In the genomic region with DNA sequence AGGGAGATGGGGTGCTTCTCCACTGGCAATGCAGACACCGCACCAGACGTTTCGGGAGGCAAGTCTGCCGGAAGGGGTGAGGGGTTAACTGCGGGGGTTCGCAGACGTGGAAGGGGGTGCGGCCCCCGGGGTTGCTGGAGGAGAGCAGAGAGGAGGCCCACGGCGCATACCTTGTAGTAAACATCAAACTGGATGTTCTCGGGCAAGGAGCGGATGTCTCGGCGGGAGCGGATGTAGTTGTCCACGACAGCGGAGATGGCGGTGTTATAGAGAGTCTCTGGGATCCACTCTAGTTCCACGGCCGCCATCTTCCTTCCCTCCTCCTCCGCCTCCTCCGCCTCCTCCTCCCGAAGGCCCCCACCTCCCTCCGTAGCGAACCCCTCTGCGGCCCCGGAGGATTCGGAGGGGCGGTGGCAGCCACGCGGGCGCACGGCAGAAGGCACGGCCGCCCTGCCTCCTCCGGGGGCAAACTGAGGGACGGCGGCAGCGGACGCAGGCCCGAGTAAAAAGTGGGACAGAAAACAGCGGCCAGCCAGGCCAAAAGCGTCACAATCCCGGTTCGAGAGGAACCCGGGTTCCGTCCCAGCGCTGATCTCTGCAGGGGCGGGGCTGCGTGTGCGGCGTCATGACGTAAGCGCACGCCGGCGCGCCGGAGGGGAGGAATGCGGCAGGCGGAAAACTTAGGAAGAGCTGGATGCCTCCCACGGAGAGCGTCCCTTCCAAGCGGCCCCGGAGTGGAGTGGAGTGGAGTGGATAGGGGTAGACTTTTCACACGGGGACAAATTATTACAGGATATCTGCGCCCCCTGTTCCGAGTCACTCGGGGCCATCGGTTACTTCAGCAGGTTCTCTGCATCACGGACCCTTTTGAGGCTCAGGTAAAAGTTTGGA, we compare ENCODE assay signal across 8 cellular contexts. TPM values are rescaled to one million over a fixed set of nuclear protein-coding genes. Genes with fewer than 3 reads are reported as not detected.
DNase-seq lines count a peak whose midpoint lies in the region; ATAC-seq, FAIRE-seq and TF ChIP-seq lines count a peak whose summit lies in the region.

A gene with protein sequence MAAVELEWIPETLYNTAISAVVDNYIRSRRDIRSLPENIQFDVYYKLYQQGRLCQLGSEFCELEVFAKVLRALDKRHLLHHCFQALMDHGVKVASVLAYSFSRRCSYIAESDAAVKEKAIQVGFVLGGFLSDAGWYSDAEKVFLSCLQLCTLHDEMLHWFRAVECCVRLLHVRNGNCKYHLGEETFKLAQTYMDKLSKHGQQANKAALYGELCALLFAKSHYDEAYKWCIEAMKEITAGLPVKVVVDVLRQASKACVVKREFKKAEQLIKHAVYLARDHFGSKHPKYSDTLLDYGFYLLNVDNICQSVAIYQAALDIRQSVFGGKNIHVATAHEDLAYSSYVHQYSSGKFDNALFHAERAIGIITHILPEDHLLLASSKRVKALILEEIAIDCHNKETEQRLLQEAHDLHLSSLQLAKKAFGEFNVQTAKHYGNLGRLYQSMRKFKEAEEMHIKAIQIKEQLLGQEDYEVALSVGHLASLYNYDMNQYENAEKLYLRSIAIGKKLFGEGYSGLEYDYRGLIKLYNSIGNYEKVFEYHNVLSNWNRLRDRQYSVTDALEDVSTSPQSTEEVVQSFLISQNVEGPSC (minus strand): TSS at position 619 of the 891 bp plus-strand sequence. CDS start 311 bp downstream, at position 308.

- peak within 1 kb of the TSS; percentile 99 for H3K9ac ChIP-seq in SU-DHL-6 (ENCODE audit: low read length)

- 0% methylated on average over 64 to 72 of the region's 72 CpGs for WGBS in pancreas, 2 donors
- WGBS in thyroid gland, 2 donors, result 0 to 1% methylated on average over 36 to 46 of the region's 72 CpGs

- H3K4me2 ChIP-seq in SU-DHL-6 (ENCODE audit: low read depth, low read length, poor library complexity, severe bottlenecking), result peak within 1 kb of the TSS; percentile 96

- no peaks in the 10 kb centered on the region for H3K36me3 ChIP-seq in SU-DHL-6 (ENCODE audit: low read length)
- no peaks in the 10 kb centered on the region for H3K36me3 ChIP-seq in pancreas
- no peaks in the 10 kb centered on the region for H3K36me3 ChIP-seq in thyroid gland

- H2AFZ ChIP-seq in SU-DHL-6 (ENCODE audit: low read depth, low read length, severe bottlenecking), result peak within 1 kb of the TSS; percentile 99

- peak within 1 kb of the TSS; percentile 96 for H3K27ac Mint-ChIP-seq in activated naive CD8-positive, alpha-beta T cell treated with anti-CD3 and anti-CD28 coated beads, Interleukin-2, amount 10 ng/mL, durations not matched to agents 7 days and 5 days

- POLR2A ChIA-PET in GM10248 (lab: Yijun Ruan, JAX), result interaction anchor here (0.5 kb wide), 1 partner anchor 310 kb away, joined by 3 read pairs; no protein-coding TSS in a partner anchor
- POLR2A ChIA-PET in activated naive CD8-positive, alpha-beta T cell treated with anti-CD3 and anti-CD28 coated beads, Interleukin-2, amount 10 ng/mL, durations not matched to agents 7 days and 5 days (lab: Charles Lee), result interaction anchor here (0.6 to 1.7 kb wide), 2 partner anchors 74 to 152 kb away, joined by 3 to 7 read pairs; a partner anchor contains a TSS

- TF ChIP-seq POLR2A in thyroid gland (IDR thresholded peaks at IDR 0.05), result peak; percentile 3 to 94

- no peaks in the 10 kb centered on the region for H3K27me3 Mint-ChIP-seq in activated naive CD8-positive, alpha-beta T cell treated with anti-CD3 and anti-CD28 coated beads, Interleukin-2, amount 10 ng/mL, durations not matched to agents 7 days and 5 days

- peaks cover 6 to 36% (median 13%) of the 10 kb centered on the region in 3 donors for H3K4me1 ChIP-seq in pancreas
- peaks cover 18 to 24% of the 10 kb centered on the region in 2 donors for H3K4me1 ChIP-seq in thyroid gland

- H3F3A ChIP-seq in SU-DHL-6 (ENCODE audit: insufficient read depth), result no peaks in the 10 kb centered on the region; the same call in 1 of the 2 replicates

- H3K79me2 ChIP-seq in SU-DHL-6 (ENCODE audit: insufficient read depth, low read length), result peaks cover 60% of the 10 kb centered on the region

- FAIRE-seq in pancreas (lab: Jason Lieb, UNC), result no peak

- H3K9me3 Mint-ChIP-seq in activated naive CD8-positive, alpha-beta T cell treated with anti-CD3 and anti-CD28 coated beads, Interleukin-2, amount 10 ng/mL, durations not matched to agents 7 days and 5 days, result no peaks in the 10 kb centered on the region

- H3K36me3 Mint-ChIP-seq in activated naive CD8-positive, alpha-beta T cell treated with anti-CD3 and anti-CD28 coated beads, Interleukin-2, amount 10 ng/mL, durations not matched to agents 7 days and 5 days, result peaks cover 8% of the 10 kb centered on the region

- H3K9me3 ChIP-seq in SU-DHL-6 (ENCODE audit: insufficient read depth, low read length) (no peaks in the 10 kb centered on the region), pancreas (no peaks in the 10 kb centered on the region), thyroid gland (no peaks in the 10 kb centered on the region)

- H3K4me1 Mint-ChIP-seq in activated naive CD8-positive, alpha-beta T cell treated with anti-CD3 and anti-CD28 coated beads, Interleukin-2, amount 10 ng/mL, durations not matched to agents 7 days and 5 days, result peaks cover 30% of the 10 kb centered on the region

- H3K4me3 ChIP-seq in SU-DHL-6 (ENCODE audit: insufficient read depth, low read length, poor library complexity, severe bottlenecking) (peak within 1 kb of the TSS; percentile 98), pancreas (peak within 1 kb of the TSS; percentile 67 to 91 (median 82)), thyroid gland (replicated peaks in 1 of 3) (peak within 1 kb of the TSS; percentile 55 to 99 (median 91))

- no peak for TF ChIP-seq CTCF in GM10248 (IDR thresholded peaks at IDR 0.05; ENCODE audit: control extremely low read depth, extremely low read depth, low read depth, missing control alignments)
- TF ChIP-seq CTCF in SU-DHL-6 (IDR thresholded peaks at IDR 0.05; ENCODE audit: insufficient read depth, low read length, poor library complexity, severe bottlenecking), result no peak
- no peak for TF ChIP-seq CTCF in pancreas (IDR thresholded peaks at IDR 0.05)
- no peak for TF ChIP-seq CTCF in thyroid gland (IDR thresholded peaks at IDR 0.05)

- H3K9me2 ChIP-seq in SU-DHL-6 (replicated peaks; ENCODE audit: insufficient read depth, low read length), result no peaks in the 10 kb centered on the region

- H3K27ac ChIP-seq in SU-DHL-6 (ENCODE audit: low read depth, low read length) (peak within 1 kb of the TSS; percentile 71), pancreas (peak within 1 kb of the TSS; percentile 96 to 99 (median 98)), thyroid gland (peak within 1 kb of the TSS; percentile 98 to 100 (median 99))

- CTCF ChIA-PET in GM10248 (lab: Yijun Ruan, JAX), result interaction anchor here (1.1 to 1.8 kb wide), 3 partner anchors 15 to 74 kb away, joined by 3 to 4 read pairs (median 4); a partner anchor contains a TSS

- DNase-seq in GM10248 (ENCODE audit: extremely low spot score) (peak; percentile 84), NCI-H1048 (lab: John Stamatoyannopoulos, UW) (peak; percentile 74), head of caudate nucleus (peak; percentile 77 to 96 (median 91)), pancreas (peak; percentile 84 to 94 (median 88)), thyroid gland (peak; percentile 85 to 87)
- peak; percentile 80 for DNase-seq in activated naive CD8-positive, alpha-beta T cell treated with anti-CD3 and anti-CD28 coated beads, Interleukin-2, amount 10 ng/mL, durations not matched to agents 7 days and 5 days

- H3K27me3 ChIP-seq in SU-DHL-6 (ENCODE audit: low read length), result no peaks in the 10 kb centered on the region
- no peaks in the 10 kb centered on the region for H3K27me3 ChIP-seq in pancreas
- H3K27me3 ChIP-seq in thyroid gland, result no peaks in the 10 kb centered on the region

- peak; percentile 90 for ATAC-seq in HG02571 (IDR thresholded peaks at IDR 0.05; ENCODE audit: unreplicated experiment)
- peak; percentile 86 for ATAC-seq in activated naive CD8-positive, alpha-beta T cell treated with anti-CD3 and anti-CD28 coated beads, Interleukin-2, amount 10 ng/mL, durations not matched to agents 7 days and 5 days (ENCODE audit: low read depth)
- ATAC-seq in pancreas, result peak; percentile 92 to 97 (median 94)

- intact Hi-C loops in head of caudate nucleus (cut with DNase I), result loop anchor here (10.0 kb wide), 2 partner anchors 79 to 81 kb away; a partner anchor contains a TSS
- intact Hi-C loops in pancreas (cut with DNase I), result no loop called here
- intact Hi-C loops in thyroid gland (cut with DNase I), result no loop called here

- H4K20me1 ChIP-seq in SU-DHL-6 (ENCODE audit: low read depth, low read length), result no peaks in the 10 kb centered on the region

- peak within 1 kb of the TSS; percentile 98 for H3K4me3 Mint-ChIP-seq in activated naive CD8-positive, alpha-beta T cell treated with anti-CD3 and anti-CD28 coated beads, Interleukin-2, amount 10 ng/mL, durations not matched to agents 7 days and 5 days

RNA-seq across cellular contexts. Expression of the gene that starts here (rescaled TPM):
- 10 to 100 TPM; 29.8 to 32.9 TPM for total RNA-seq in activated naive CD8-positive, alpha-beta T cell treated with anti-CD3 and anti-CD28 coated beads, Interleukin-2, amount 10 ng/mL, durations not matched to agents 7 days and 5 days
- total RNA-seq in pancreas (10 to 100 TPM; 16.9 to 29.6 (median 19.0) TPM), thyroid gland (10 to 100 TPM; 33.1 to 49.0 (median 45.4) TPM)
- 1 to 10 TPM; 4.0 to 7.2 TPM for polyA plus RNA-seq in pancreas

Comparison
In these comparisons a context has a peak if more than half of its experiments do, and no peak if none do; other contexts are left out.
1. Peak in every context shown above with its lines: DNase-seq, ATAC-seq, H3K4me3 ChIP-seq and H3K27ac ChIP-seq.